29 cellular contexts compared by ENCODE assay signal in the genomic region with DNA sequence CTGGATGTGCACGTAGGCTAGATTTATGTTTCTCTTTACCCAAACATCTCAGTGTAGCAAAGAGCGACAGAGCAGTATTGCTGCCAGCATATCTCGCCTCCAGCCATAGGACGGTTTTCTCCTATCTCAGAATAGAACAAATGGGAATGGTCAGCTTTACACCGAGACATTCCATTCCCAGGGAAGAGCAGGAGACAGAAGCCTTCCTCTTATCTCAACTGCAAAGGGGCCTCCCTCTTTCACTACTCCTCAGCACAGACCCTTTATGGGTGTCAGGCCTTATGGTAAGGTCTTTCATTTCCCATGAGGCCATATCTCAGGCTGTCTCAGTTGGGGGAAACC. TPM values are rescaled to one million over a fixed set of nuclear protein-coding genes. Genes with fewer than 3 reads are reported as not detected.
DNase-seq lines count a peak whose midpoint lies in the region; ATAC-seq, FAIRE-seq and TF ChIP-seq lines count a peak whose summit lies in the region.
"Had no signal": no experiment of that assay in that cellular context is flagged by ENCODE, and none has a peak within 500 bp of the region (broad histone marks: within the 10 kb centered on the region; RNA-seq: fewer than 3 reads in every experiment).

No MANE protein-coding gene starts in this region.

- no peak for FAIRE-seq in A549 (lab: Jason Lieb, UNC)
- FAIRE-seq: D721Med had no signal

- H2BK120ac ChIP-seq in trophoblast cell (ENCODE audit: insufficient read depth, low read length, poor library complexity): no peak overlapping the region

- TF ChIP-seq EP300 in A549 (IDR thresholded peaks at IDR 0.05): no peak

- H2AFZ ChIP-seq in trophoblast cell (ENCODE audit: insufficient read depth, low read length, poor library complexity): no peak overlapping the region

- peaks cover 27% of the 10 kb centered on the region for H3K4me1 ChIP-seq in A549
- H3K4me1 ChIP-seq in lower lobe of right lung: peaks cover 7% of the 10 kb centered on the region
- H3K4me1 ChIP-seq in trophoblast cell (ENCODE audit: control insufficient read depth in 1 of 2, insufficient read depth in 2 of 2, low read length in 2 of 2): peaks cover 6% of the 10 kb centered on the region in 2 experiments
- H3K4me1 ChIP-seq: BE2C, gastrocnemius medialis, tibial artery had no signal

- peak overlapping the region; percentile 57 for H2BK5ac ChIP-seq in trophoblast cell (ENCODE audit: low read depth, low read length, poor library complexity)

- no peak overlapping the region for H4K12ac ChIP-seq in trophoblast cell (ENCODE audit: low read depth, low read length)

- CTCF ChIA-PET in A549 (lab: Yijun Ruan, JAX): interaction anchor here (1.6 kb wide), 1 partner anchor 9 kb away, joined by 3 read pairs; no protein-coding TSS in a partner anchor

- H3K18ac ChIP-seq in trophoblast cell (ENCODE audit: low read length): no peak overlapping the region

- POLR2A ChIA-PET in A549 (lab: Yijun Ruan, JAX): no interaction called here

- in situ Hi-C loops in KBM-7 (cut with MboI; ENCODE audit: low pct_unique_long_range_greater_than_20kb, low sequenced_read_pairs): no loop called here

- H3K79me2 ChIP-seq in trophoblast cell (ENCODE audit: control insufficient read depth, insufficient read depth, low read length, poor library complexity): no peaks in the 10 kb centered on the region

- H3K14ac ChIP-seq in trophoblast cell (ENCODE audit: low read length): no peak overlapping the region

- H3K27me3 ChIP-seq in lower lobe of right lung (ENCODE audit: low read depth) (no peaks in the 10 kb centered on the region), trophoblast cell (ENCODE audit: insufficient read depth, low read length) (no peaks in the 10 kb centered on the region)
- H3K27me3 ChIP-seq: BE2C, gastrocnemius medialis, tibial artery had no signal

- H3K36me3 ChIP-seq in lower lobe of right lung: no peaks in the 10 kb centered on the region
- no peaks in the 10 kb centered on the region for H3K36me3 ChIP-seq in trophoblast cell (ENCODE audit: control insufficient read depth in 1 of 2, insufficient read depth in 2 of 2, low read length in 2 of 2)
- H3K36me3 ChIP-seq: BE2C, gastrocnemius medialis, tibial artery had no signal

- peak overlapping the region; percentile 43 for H2BK12ac ChIP-seq in trophoblast cell (ENCODE audit: low read length)

- no peak overlapping the region for H2AK5ac ChIP-seq in trophoblast cell (ENCODE audit: low read length)

- H3K9ac ChIP-seq in trophoblast cell (ENCODE audit: low read length): no peak overlapping the region

- ATAC-seq in A549 (peak in 1 of 2 experiments; percentile 28; a peak in 2 of 6 replicates), lower lobe of right lung (no peak)
- ATAC-seq: activated T-cell treated with anti-CD3 and anti-CD28 coated beads, Interleukin-2, amount 50 U/mL, for 72 hours; esophagus mucosa; gastrocnemius medialis; stimulated activated naive CD8-positive, alpha-beta T cell treated with anti-CD3 and anti-CD28 coated beads, Interleukin-15, Interleukin-2, amounts not matched to agents 100 U/mL and 50 U/mL, for 24 hours had no signal

- TF ChIP-seq CTCF in A549 (IDR thresholded peaks at IDR 0.05) (no peak), VCaP (conservative IDR thresholded peaks at IDR 0.05) (no peak), lower lobe of right lung (IDR thresholded peaks at IDR 0.05) (no peak)

- no peak for TF ChIP-seq POLR2A in A549 (IDR thresholded peaks at IDR 0.05; ENCODE audit: low read length)

- intact Hi-C loops in lower lobe of right lung (cut with DNase I): no loop called here

- 0 out of 3 replicates have a peak overlapping the region, but pooled peaks have one; percentile 1 for H3K4me2 ChIP-seq in A549
- H3K4me2 ChIP-seq in trophoblast cell (ENCODE audit: low read length): no peak overlapping the region

- H3K79me1 ChIP-seq in trophoblast cell (ENCODE audit: low read length): peaks cover 5% of the 10 kb centered on the region

- H3K4me3 ChIP-seq in A549 (no peak overlapping the region), lower lobe of right lung (no peak overlapping the region), trophoblast cell (ENCODE audit: low read depth, low read length) (no peak overlapping the region)
- H3K4me3 ChIP-seq: gastrocnemius medialis, lung, tibial artery had no signal

- H4K8ac ChIP-seq in trophoblast cell (ENCODE audit: low read depth, low read length): peak overlapping the region; percentile 43

- TF ChIP-seq RAD21 in A549 (conservative IDR thresholded peaks at IDR 0.05 in 1 of 2, IDR thresholded peaks at IDR 0.05 in 1 of 2): no peak

- no peak overlapping the region for H3K4ac ChIP-seq in trophoblast cell (ENCODE audit: low read depth, low read length)

- H3K23ac ChIP-seq in trophoblast cell (ENCODE audit: low read length): no peak overlapping the region

- peak overlapping the region; percentile 66 for H4K91ac ChIP-seq in trophoblast cell (ENCODE audit: low read depth, low read length)

- H3K9me3 ChIP-seq in A549 (no peaks in the 10 kb centered on the region), lower lobe of right lung (no peaks in the 10 kb centered on the region), trophoblast cell (ENCODE audit: insufficient read depth, low read depth, low read length) (no peaks in the 10 kb centered on the region)
- H3K9me3 ChIP-seq: BE2C, gastrocnemius medialis, tibial artery had no signal

- no peak for DNase-seq in A549 (ENCODE audit: low read depth in 1 of 2, low spot score in 1 of 2)
- DNase-seq in lower lobe of right lung: no peak
- DNase-seq in trophoblast cell: peak; percentile 78 to 83
- DNase-seq in NOMO-1 treated with dmso at 0.1 percent for 144 hours (lab: John Stamatoyannopoulos, UW; ENCODE audit: unreplicated experiment): no peak
- DNase-seq in stimulated activated naive CD4-positive, alpha-beta T cell treated with Interleukin-2 at 50 U/mL for 16 hours (lab: John Stamatoyannopoulos, UW): no peak
- no peak for DNase-seq in stimulated activated CD4-positive, alpha-beta T cell treated with anti-CD3 and anti-CD28 coated beads, Interleukin-12 subunit alpha, Interleukin-12 subunit beta, amount 100 ng/mL, for 4 hours
- DNase-seq in KBM-7: no peak
- DNase-seq: activated naive CD4-positive, alpha-beta T cell treated with anti-CD3 and anti-CD28 coated beads, Interleukin-2, amount 50 U/mL, for 16 hours; activated T-cell treated with anti-CD3 and anti-CD28 coated beads, Interleukin-2, amount 50 U/mL, for 72 hours; anterior cingulate cortex; BE2C; effector CD4-positive, alpha-beta T cell; gastrocnemius medialis; islet precursor cell; naive B cell; NCI-H1092 treated with DMSO at 0.1 percent for 48 hours; NCI-H2029 treated with DMSO at 0.1 percent for 48 hours; NCI-H226; SHP77; stimulated activated CD4-positive, alpha-beta T cell treated with anti-CD3 and anti-CD28 coated beads, Interleukin-4, amount 100 ng/mL, for 24 hours; stimulated activated naive CD8-positive, alpha-beta T cell treated with anti-CD3 and anti-CD28 coated beads, Interleukin-15, Interleukin-2, amounts not matched to agents 100 U/mL and 50 U/mL, for 24 hours; tibial artery had no signal

- 69% methylated on average over 5 of the region's 5 CpGs for WGBS in A549 (ENCODE audit: missing lambda C conversion rate)
- WGBS in trophoblast cell (ENCODE audit: extremely low coverage, insufficient coverage, insufficient read length): no CpG with 5 or more reads among the region's 5 CpGs

- H3K27ac ChIP-seq in A549 (no peak overlapping the region), VCaP (peak overlapping the region; percentile 87), lower lobe of right lung (peak overlapping the region; percentile 34), trophoblast cell (ENCODE audit: low read depth, low read length) (no peak overlapping the region)
- H3K27ac ChIP-seq: gastrocnemius medialis, tibial artery had no signal

TF ChIP-seq in A549, 52 proteins besides CTCF, POLR2A, EP300 and RAD21 (continues in another document):
- no peak for TF ChIP-seq CHD2 (IDR thresholded peaks at IDR 0.05; ENCODE audit: low read length, partially characterized antibody)

RNA-seq across cellular contexts. Expression of gene TMBIM1, which starts 19.2 kb away (rescaled TPM):
- 61.4 and 91.5 TPM in 2 replicates for polyA plus RNA-seq in A549 (2011; rRNA removed)
- polyA plus RNA-seq in A549 (2012; cell fraction: cytosol; rRNA removed): 53.4 and 80.7 TPM in 2 replicates
- polyA plus RNA-seq in A549 (2012; cell fraction: nucleus; rRNA removed): 65.6 and 87.6 TPM in 2 replicates
- polyA plus RNA-seq in A549 (2017; fragmentation: RNase III; extraction: RNeasy Plus Mini Kit Qiagen cat#74134 plus additional on column Dnase treatment): 66.6 to 72.1 TPM (median 70.4 TPM) in 3 replicates
- 66.4 and 78.9 TPM in 2 replicates for polyA minus RNA-seq in A549 (2011; rRNA and poly(A)+ RNA removed)
- 300 TPM for total RNA-seq in lower lobe of right lung
- 192 and 203 TPM in 2 replicates for polyA plus RNA-seq in trophoblast cell (2013)

RNA-seq across cellular contexts. Expression of gene PNKD, which starts 41.2 kb away (rescaled TPM):
- polyA plus RNA-seq in A549 (2011; rRNA removed): 46.2 and 52.6 TPM in 2 replicates
- polyA plus RNA-seq in A549 (2012; cell fraction: cytosol; rRNA removed): 101 and 104 TPM in 2 replicates
- 71.2 and 85.9 TPM in 2 replicates for polyA plus RNA-seq in A549 (2012; cell fraction: nucleus; rRNA removed)
- 47.2 to 51.7 TPM (median 51.6 TPM) in 3 replicates for polyA plus RNA-seq in A549 (2017; fragmentation: RNase III; extraction: RNeasy Plus Mini Kit Qiagen cat#74134 plus additional on column Dnase treatment)
- 21.0 and 26.5 TPM in 2 replicates for polyA minus RNA-seq in A549 (2011; rRNA and poly(A)+ RNA removed)
- 65.8 TPM for total RNA-seq in lower lobe of right lung
- 62.6 and 65.9 TPM in 2 replicates for polyA plus RNA-seq in trophoblast cell (2013)

RNA-seq across cellular contexts. Expression of gene AAMP, which starts 41.6 kb away (rescaled TPM):
- polyA plus RNA-seq in A549 (2011; rRNA removed) (71.3 and 82.0 TPM in 2 replicates), A549 (2017; fragmentation: RNase III; extraction: RNeasy Plus Mini Kit Qiagen cat#74134 plus additional on column Dnase treatment) (165 to 173 TPM (median 168 TPM) in 3 replicates)
- 178 and 187 TPM in 2 replicates for polyA plus RNA-seq in A549 (2012; cell fraction: cytosol; rRNA removed)
- polyA plus RNA-seq in A549 (2012; cell fraction: nucleus; rRNA removed): 208 and 219 TPM in 2 replicates
- polyA minus RNA-seq in A549 (2011; rRNA and poly(A)+ RNA removed): 53.9 and 65.4 TPM in 2 replicates
- 58.8 TPM for total RNA-seq in lower lobe of right lung
- polyA plus RNA-seq in trophoblast cell (2013): 66.7 and 67.0 TPM in 2 replicates

RNA-seq across cellular contexts. Expression of gene CATIP, which starts 45.1 kb away (rescaled TPM):
- polyA plus RNA-seq in A549 (2011; rRNA removed): 0.17 and 0.41 TPM in 2 replicates
- polyA plus RNA-seq in A549 (2012; cell fraction: cytosol; rRNA removed): 0.14 and 0.20 TPM in 2 replicates
- 0.33 and 0.34 TPM in 2 replicates for polyA plus RNA-seq in A549 (2012; cell fraction: nucleus; rRNA removed)
- polyA plus RNA-seq in A549 (2017; fragmentation: RNase III; extraction: RNeasy Plus Mini Kit Qiagen cat#74134 plus additional on column Dnase treatment): 0.09 to 0.15 TPM in 2 of 3 replicates, not detected in the other
- polyA minus RNA-seq in A549 (2011; rRNA and poly(A)+ RNA removed): 1.9 and 2.0 TPM in 2 replicates
- total RNA-seq in lower lobe of right lung: 5.6 TPM
- polyA plus RNA-seq in trophoblast cell (2013): 0.14 and 0.17 TPM in 2 replicates
- total RNA-seq: A673; activated T-cell treated with anti-CD3 and anti-CD28 coated beads, Interleukin-2, amount 50 U/mL, for 72 hours; esophagus mucosa; gastrocnemius medialis; H4; skeletal muscle tissue had no signal

RNA-seq across cellular contexts. Expression of gene GPBAR1, which starts 50.7 kb away (rescaled TPM):
- 0.05 and 0.06 TPM in 2 replicates for polyA plus RNA-seq in A549 (2011; rRNA removed)
- polyA plus RNA-seq in A549 (2012; cell fraction: cytosol; rRNA removed): 0.05 and 0.09 TPM in 2 replicates
- 0.73 and 0.77 TPM in 2 replicates for polyA plus RNA-seq in A549 (2012; cell fraction: nucleus; rRNA removed)
- 0.12 to 0.16 TPM (median 0.13 TPM) in 3 replicates for polyA plus RNA-seq in A549 (2017; fragmentation: RNase III; extraction: RNeasy Plus Mini Kit Qiagen cat#74134 plus additional on column Dnase treatment)
- polyA minus RNA-seq in A549 (2011; rRNA and poly(A)+ RNA removed): 0.19 and 0.54 TPM in 2 replicates
- 4.6 TPM for total RNA-seq in lower lobe of right lung
- 0.23 and 0.40 TPM in 2 replicates for polyA plus RNA-seq in trophoblast cell (2013)
- total RNA-seq: esophagus mucosa had no signal

Comparison
In these comparisons a context has a peak if more than half of its experiments do, and no peak if none do; other contexts are left out.
1. DNase-seq: peak in trophoblast cell (2 of 2); none in A549 (0 of 2), lower lobe of right lung (single experiment), NOMO-1 treated with dmso at 0.1 percent for 144 hours (single experiment), stimulated activated naive CD4-positive, alpha-beta T cell treated with Interleukin-2 at 50 U/mL for 16 hours (single experiment), stimulated activated CD4-positive, alpha-beta T cell treated with anti-CD3 and anti-CD28 coated beads, Interleukin-12 subunit alpha, Interleukin-12 subunit beta, amount 100 ng/mL, for 4 hours (single experiment) and KBM-7 (single experiment).
2. H3K27ac ChIP-seq: peak in VCaP (single experiment) and lower lobe of right lung (single experiment); none in A549 (0 of 2) and trophoblast cell (single experiment).